ENCODE assay signal across 1 cellular context in the genomic region with DNA sequence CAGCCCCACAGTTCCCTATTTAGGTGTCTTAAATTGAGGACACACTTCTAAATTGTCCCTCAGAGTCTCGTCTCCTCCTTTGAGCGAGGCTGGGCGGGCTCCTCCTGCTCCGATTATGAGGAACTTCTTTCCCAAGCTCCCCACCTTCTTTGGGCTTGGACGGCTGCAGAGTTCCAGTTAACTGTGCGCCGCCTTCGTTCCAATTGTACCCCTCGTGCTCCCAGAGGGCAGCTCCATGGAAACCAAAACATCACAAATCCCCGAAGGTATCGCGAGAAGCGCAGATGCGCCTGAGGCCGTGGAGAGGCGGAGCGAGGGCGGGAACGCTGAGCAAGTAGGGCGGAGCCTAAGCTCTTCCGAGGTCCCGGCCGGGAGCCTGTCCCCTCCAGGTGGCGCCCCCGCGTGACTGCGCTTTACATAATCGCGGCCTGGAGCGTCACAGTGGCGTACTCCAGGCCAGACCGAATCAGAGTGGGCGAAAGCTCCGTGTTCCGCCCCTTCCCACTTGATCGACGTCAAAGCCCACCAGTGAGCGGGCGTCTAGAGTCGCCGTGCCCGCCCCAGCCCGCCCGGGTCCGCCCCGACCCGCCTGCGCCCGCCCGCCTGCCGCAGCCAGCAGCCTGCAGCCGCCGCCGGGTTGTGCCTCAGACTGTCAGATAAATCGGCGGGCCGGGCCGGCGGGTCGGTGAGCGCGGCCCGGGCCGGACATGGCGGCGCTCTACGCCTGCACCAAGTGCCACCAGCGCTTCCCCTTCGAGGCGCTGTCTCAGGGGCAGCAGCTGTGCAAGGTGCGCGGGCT.
TF ChIP-seq lines count a peak whose summit lies in the region.

A gene (plus strand): TSS at position 588 of the 799 bp plus-strand sequence. CDS start 120 bp downstream, at position 708.

TF ChIP-seq in HepG2, 621 proteins besides CTCF, POLR2A, EP300 and RAD21 (continued from another document and continues in another):
- TF ChIP-seq, protein P1, sequence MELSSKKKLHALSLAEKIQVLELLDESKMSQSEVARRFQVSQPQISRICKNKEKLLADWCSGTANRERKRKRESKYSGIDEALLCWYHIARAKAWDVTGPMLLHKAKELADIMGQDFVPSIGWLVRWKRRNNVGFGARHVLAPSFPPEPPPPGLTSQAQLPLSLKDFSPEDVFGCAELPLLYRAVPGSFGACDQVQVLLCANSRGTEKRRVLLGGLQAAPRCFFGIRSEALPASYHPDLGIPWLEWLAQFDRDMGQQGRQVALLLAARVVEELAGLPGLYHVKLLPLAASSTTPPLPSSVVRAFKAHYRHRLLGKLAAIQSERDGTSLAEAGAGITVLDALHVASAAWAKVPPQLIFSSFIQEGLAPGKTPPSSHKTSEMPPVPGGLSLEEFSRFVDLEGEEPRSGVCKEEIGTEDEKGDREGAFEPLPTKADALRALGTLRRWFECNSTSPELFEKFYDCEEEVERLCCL (CRISPR knock-in tag; IDR thresholded peaks at IDR 0.05; ENCODE audit: borderline replicate concordance), result no peak; the same call in 1 of the 2 replicates
- peak; percentile 17 for TF ChIP-seq HOXA5 (CRISPR knock-in tag; IDR thresholded peaks at IDR 0.05)
- 0 out of 2 replicates have a peak, but pooled peaks have one; percentile 42 for TF ChIP-seq ZNF644 (CRISPR knock-in tag; IDR thresholded peaks at IDR 0.05; ENCODE audit: low read depth)
- TF ChIP-seq, protein P2, sequence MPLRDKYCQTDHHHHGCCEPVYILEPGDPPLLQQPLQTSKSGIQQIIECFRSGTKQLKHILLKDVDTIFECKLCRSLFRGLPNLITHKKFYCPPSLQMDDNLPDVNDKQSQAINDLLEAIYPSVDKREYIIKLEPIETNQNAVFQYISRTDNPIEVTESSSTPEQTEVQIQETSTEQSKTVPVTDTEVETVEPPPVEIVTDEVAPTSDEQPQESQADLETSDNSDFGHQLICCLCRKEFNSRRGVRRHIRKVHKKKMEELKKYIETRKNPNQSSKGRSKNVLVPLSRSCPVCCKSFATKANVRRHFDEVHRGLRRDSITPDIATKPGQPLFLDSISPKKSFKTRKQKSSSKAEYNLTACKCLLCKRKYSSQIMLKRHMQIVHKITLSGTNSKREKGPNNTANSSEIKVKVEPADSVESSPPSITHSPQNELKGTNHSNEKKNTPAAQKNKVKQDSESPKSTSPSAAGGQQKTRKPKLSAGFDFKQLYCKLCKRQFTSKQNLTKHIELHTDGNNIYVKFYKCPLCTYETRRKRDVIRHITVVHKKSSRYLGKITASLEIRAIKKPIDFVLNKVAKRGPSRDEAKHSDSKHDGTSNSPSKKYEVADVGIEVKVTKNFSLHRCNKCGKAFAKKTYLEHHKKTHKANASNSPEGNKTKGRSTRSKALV (CRISPR knock-in tag; IDR thresholded peaks at IDR 0.05), result peak; percentile 66; the same call in 1 of the 2 replicates
- no peak for TF ChIP-seq TMF1 (CRISPR knock-in tag; IDR thresholded peaks at IDR 0.05; ENCODE audit: low read depth)
- TF ChIP-seq, protein P3, sequence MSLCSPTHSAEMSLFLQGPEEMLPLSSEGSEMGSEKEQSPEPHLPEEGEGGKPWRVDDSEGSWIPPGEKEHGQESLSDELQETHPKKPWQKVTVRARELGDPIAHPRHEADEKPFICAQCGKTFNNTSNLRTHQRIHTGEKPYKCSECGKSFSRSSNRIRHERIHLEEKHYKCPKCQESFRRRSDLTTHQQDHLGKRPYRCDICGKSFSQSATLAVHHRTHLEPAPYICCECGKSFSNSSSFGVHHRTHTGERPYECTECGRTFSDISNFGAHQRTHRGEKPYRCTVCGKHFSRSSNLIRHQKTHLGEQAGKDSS (CRISPR knock-in tag; IDR thresholded peaks at IDR 0.05; ENCODE audit: borderline replicate concordance, low read depth), result peak; percentile 64
- TF ChIP-seq, protein P4, sequence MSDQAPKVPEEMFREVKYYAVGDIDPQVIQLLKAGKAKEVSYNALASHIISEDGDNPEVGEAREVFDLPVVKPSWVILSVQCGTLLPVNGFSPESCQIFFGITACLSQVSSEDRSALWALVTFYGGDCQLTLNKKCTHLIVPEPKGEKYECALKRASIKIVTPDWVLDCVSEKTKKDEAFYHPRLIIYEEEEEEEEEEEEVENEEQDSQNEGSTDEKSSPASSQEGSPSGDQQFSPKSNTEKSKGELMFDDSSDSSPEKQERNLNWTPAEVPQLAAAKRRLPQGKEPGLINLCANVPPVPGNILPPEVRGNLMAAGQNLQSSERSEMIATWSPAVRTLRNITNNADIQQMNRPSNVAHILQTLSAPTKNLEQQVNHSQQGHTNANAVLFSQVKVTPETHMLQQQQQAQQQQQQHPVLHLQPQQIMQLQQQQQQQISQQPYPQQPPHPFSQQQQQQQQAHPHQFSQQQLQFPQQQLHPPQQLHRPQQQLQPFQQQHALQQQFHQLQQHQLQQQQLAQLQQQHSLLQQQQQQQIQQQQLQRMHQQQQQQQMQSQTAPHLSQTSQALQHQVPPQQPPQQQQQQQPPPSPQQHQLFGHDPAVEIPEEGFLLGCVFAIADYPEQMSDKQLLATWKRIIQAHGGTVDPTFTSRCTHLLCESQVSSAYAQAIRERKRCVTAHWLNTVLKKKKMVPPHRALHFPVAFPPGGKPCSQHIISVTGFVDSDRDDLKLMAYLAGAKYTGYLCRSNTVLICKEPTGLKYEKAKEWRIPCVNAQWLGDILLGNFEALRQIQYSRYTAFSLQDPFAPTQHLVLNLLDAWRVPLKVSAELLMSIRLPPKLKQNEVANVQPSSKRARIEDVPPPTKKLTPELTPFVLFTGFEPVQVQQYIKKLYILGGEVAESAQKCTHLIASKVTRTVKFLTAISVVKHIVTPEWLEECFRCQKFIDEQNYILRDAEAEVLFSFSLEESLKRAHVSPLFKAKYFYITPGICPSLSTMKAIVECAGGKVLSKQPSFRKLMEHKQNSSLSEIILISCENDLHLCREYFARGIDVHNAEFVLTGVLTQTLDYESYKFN (CRISPR knock-in tag; conservative IDR thresholded peaks at IDR 0.05), result no peak; the same call in 1 of the 2 replicates
- TF ChIP-seq ZNF768 (CRISPR knock-in tag; IDR thresholded peaks at IDR 0.05), result peak; percentile 42
- TF ChIP-seq, protein P5, sequence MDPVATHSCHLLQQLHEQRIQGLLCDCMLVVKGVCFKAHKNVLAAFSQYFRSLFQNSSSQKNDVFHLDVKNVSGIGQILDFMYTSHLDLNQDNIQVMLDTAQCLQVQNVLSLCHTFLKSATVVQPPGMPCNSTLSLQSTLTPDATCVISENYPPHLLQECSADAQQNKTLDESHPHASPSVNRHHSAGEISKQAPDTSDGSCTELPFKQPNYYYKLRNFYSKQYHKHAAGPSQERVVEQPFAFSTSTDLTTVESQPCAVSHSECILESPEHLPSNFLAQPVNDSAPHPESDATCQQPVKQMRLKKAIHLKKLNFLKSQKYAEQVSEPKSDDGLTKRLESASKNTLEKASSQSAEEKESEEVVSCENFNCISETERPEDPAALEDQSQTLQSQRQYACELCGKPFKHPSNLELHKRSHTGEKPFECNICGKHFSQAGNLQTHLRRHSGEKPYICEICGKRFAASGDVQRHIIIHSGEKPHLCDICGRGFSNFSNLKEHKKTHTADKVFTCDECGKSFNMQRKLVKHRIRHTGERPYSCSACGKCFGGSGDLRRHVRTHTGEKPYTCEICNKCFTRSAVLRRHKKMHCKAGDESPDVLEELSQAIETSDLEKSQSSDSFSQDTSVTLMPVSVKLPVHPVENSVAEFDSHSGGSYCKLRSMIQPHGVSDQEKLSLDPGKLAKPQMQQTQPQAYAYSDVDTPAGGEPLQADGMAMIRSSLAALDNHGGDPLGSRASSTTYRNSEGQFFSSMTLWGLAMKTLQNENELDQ (CRISPR knock-in tag; IDR thresholded peaks at IDR 0.05; ENCODE audit: borderline replicate concordance), result no peak
- TF ChIP-seq SOX6 (IDR thresholded peaks at IDR 0.05), result no peak
- TF ChIP-seq SOX6 (CRISPR knock-in tag; IDR thresholded peaks at IDR 0.05), result 0 out of 2 replicates have a peak, but pooled peaks have one; percentile 18
- TF ChIP-seq LCORL (IDR thresholded peaks at IDR 0.05), result no peak
- no peak; the same call in 1 of the 2 replicates for TF ChIP-seq LCORL (CRISPR knock-in tag; IDR thresholded peaks at IDR 0.05)
- TF ChIP-seq ZFY (CRISPR knock-in tag; IDR thresholded peaks at IDR 0.05), result peak; percentile 70
- 0 out of 2 replicates have a peak, but pooled peaks have one; percentile 37 for TF ChIP-seq RFXANK (CRISPR knock-in tag; IDR thresholded peaks at IDR 0.05)
- TF ChIP-seq ZBTB42 (CRISPR knock-in tag; IDR thresholded peaks at IDR 0.05), result no peak
- TF ChIP-seq, protein P6, sequence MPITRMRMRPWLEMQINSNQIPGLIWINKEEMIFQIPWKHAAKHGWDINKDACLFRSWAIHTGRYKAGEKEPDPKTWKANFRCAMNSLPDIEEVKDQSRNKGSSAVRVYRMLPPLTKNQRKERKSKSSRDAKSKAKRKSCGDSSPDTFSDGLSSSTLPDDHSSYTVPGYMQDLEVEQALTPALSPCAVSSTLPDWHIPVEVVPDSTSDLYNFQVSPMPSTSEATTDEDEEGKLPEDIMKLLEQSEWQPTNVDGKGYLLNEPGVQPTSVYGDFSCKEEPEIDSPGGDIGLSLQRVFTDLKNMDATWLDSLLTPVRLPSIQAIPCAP (CRISPR knock-in tag; IDR thresholded peaks at IDR 0.05; ENCODE audit: low read depth), result no peak
- TF ChIP-seq ZNF598 (CRISPR knock-in tag; IDR thresholded peaks at IDR 0.05; ENCODE audit: borderline replicate concordance), result peak; percentile 8; the same call in 1 of the 2 replicates
- no peak for TF ChIP-seq ZNF850 (CRISPR knock-in tag; conservative IDR thresholded peaks at IDR 0.05)
- no peak for TF ChIP-seq SYNCRIP (IDR thresholded peaks at IDR 0.05; ENCODE audit: insufficient read depth, low read depth, low read length)
- TF ChIP-seq, protein P7, sequence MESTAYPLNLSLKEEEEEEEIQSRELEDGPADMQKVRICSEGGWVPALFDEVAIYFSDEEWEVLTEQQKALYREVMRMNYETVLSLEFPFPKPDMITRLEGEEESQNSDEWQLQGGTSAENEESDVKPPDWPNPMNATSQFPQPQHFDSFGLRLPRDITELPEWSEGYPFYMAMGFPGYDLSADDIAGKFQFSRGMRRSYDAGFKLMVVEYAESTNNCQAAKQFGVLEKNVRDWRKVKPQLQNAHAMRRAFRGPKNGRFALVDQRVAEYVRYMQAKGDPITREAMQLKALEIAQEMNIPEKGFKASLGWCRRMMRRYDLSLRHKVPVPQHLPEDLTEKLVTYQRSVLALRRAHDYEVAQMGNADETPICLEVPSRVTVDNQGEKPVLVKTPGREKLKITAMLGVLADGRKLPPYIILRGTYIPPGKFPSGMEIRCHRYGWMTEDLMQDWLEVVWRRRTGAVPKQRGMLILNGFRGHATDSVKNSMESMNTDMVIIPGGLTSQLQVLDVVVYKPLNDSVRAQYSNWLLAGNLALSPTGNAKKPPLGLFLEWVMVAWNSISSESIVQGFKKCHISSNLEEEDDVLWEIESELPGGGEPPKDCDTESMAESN (CRISPR knock-in tag; conservative IDR thresholded peaks at IDR 0.05), result peak; percentile 71
- TF ChIP-seq ZC3H4 (CRISPR knock-in tag; IDR thresholded peaks at IDR 0.05; ENCODE audit: borderline replicate concordance), result no peak
- peak; percentile 59; the same call in 1 of the 2 replicates for TF ChIP-seq ARHGAP35 (CRISPR knock-in tag; IDR thresholded peaks at IDR 0.05; ENCODE audit: borderline replicate concordance)
- peak; percentile 89; the same call in 2 of the 3 replicates for TF ChIP-seq MXI1 (IDR thresholded peaks at IDR 0.05; ENCODE audit: borderline replicate concordance, low read depth, low read length)
- no peak for TF ChIP-seq RCOR2 (CRISPR knock-in tag; IDR thresholded peaks at IDR 0.05)
- TF ChIP-seq, protein P8, sequence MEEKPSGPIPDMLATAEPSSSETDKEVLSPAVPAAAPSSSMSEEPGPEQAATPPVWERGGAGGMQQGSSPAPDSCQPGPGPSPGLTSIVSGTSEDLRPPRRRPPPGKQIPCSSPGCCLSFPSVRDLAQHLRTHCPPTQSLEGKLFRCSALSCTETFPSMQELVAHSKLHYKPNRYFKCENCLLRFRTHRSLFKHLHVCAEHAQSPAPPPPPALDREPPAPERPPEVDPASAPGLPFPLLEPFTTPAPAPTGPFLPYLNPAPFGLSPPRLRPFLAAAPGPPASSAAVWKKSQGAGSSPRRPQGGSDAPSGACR (CRISPR knock-in tag; IDR thresholded peaks at IDR 0.05), result 0 out of 2 replicates have a peak, but pooled peaks have one; percentile 2
- TF ChIP-seq CENPX (CRISPR knock-in tag; IDR thresholded peaks at IDR 0.05), result no peak
- TF ChIP-seq, protein P9, sequence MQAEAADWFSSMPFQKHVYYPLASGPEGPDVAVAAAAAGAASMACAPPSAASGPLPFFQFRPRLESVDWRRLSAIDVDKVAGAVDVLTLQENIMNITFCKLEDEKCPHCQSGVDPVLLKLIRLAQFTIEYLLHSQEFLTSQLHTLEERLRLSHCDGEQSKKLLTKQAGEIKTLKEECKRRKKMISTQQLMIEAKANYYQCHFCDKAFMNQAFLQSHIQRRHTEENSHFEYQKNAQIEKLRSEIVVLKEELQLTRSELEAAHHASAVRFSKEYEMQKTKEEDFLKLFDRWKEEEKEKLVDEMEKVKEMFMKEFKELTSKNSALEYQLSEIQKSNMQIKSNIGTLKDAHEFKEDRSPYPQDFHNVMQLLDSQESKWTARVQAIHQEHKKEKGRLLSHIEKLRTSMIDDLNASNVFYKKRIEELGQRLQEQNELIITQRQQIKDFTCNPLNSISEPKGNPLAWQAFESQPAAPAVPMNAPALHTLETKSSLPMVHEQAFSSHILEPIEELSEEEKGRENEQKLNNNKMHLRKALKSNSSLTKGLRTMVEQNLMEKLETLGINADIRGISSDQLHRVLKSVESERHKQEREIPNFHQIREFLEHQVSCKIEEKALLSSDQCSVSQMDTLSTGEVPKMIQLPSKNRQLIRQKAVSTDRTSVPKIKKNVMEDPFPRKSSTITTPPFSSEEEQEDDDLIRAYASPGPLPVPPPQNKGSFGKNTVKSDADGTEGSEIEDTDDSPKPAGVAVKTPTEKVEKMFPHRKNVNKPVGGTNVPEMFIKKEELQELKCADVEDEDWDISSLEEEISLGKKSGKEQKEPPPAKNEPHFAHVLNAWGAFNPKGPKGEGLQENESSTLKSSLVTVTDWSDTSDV (CRISPR knock-in tag; IDR thresholded peaks at IDR 0.05), result no peak
- TF ChIP-seq NFATC3 (CRISPR knock-in tag; IDR thresholded peaks at IDR 0.05), result no peak
- peak; percentile 96 for TF ChIP-seq CREB1 (IDR thresholded peaks at IDR 0.05)
- TF ChIP-seq CREB1 (CRISPR knock-in tag; IDR thresholded peaks at IDR 0.05), result peak; percentile 95
- TF ChIP-seq ATRX (CRISPR knock-in tag; IDR thresholded peaks at IDR 0.05; ENCODE audit: borderline replicate concordance), result no peak
- TF ChIP-seq PRPF4 (IDR thresholded peaks at IDR 0.05; ENCODE audit: low read depth, low read length, poor library complexity, severe bottlenecking), result no peak
- TF ChIP-seq BORCS8-MEF2B (CRISPR knock-in tag; IDR thresholded peaks at IDR 0.05), result peak; percentile 50; the same call in 1 of the 2 replicates
- TF ChIP-seq, protein P10, sequence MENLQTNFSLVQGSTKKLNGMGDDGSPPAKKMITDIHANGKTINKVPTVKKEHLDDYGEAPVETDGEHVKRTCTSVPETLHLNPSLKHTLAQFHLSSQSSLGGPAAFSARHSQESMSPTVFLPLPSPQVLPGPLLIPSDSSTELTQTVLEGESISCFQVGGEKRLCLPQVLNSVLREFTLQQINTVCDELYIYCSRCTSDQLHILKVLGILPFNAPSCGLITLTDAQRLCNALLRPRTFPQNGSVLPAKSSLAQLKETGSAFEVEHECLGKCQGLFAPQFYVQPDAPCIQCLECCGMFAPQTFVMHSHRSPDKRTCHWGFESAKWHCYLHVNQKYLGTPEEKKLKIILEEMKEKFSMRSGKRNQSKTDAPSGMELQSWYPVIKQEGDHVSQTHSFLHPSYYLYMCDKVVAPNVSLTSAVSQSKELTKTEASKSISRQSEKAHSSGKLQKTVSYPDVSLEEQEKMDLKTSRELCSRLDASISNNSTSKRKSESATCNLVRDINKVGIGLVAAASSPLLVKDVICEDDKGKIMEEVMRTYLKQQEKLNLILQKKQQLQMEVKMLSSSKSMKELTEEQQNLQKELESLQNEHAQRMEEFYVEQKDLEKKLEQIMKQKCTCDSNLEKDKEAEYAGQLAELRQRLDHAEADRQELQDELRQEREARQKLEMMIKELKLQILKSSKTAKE (CRISPR knock-in tag; IDR thresholded peaks at IDR 0.05; ENCODE audit: borderline replicate concordance), result no peak
- TF ChIP-seq ZNF343 (CRISPR knock-in tag; IDR thresholded peaks at IDR 0.05), result no peak
- peak; percentile 77 for TF ChIP-seq THAP11 (CRISPR knock-in tag; IDR thresholded peaks at IDR 0.05)
- TF ChIP-seq MED1 (CRISPR knock-in tag; IDR thresholded peaks at IDR 0.05), result peak; percentile 50; the same call in 1 of the 2 replicates
